In genomic region chr17:79533116-79533515, GRCh38 we compare ENCODE assay signal across 26 cellular contexts.
"Had no signal": no experiment of that assay in that cellular context is flagged by ENCODE, and none has a peak within 500 bp of the region (broad histone marks: within the 10 kb centered on the region; RNA-seq: fewer than 3 reads in every experiment).

No MANE protein-coding gene starts in this region.

- DNase-seq: activated B cell treated with CpG ODN at 0.5 μM for 24 hours; activated CD4-positive, alpha-beta memory T cell treated with anti-CD3 and anti-CD28 coated beads for 36 hours; activated CD4-positive, alpha-beta T cell treated with anti-CD3 and anti-CD28 coated beads for 1 hour; activated CD4-positive, alpha-beta T cell treated with anti-CD3 and anti-CD28 coated beads, Interleukin-2, amount 10 ng/mL, durations not matched to agents 24 days and 14 days; activated CD8-positive, alpha-beta memory T cell treated with anti-CD3 and anti-CD28 coated beads for 24 hours; activated effector memory CD4-positive, alpha-beta T cell treated with anti-CD3 and anti-CD28 coated beads, Interleukin-2, amount 50 U/mL, for 16 hours; activated naive CD4-positive, alpha-beta T cell treated with Interleukin-2 at 50 U/mL for 16 hours; activated naive CD8-positive, alpha-beta T cell treated with anti-CD3 and anti-CD28 coated beads, Interleukin-2, amount 50 U/mL, for 24 hours; activated T-cell treated with anti-CD3 and anti-CD28 coated beads, Interleukin-2, amount 50 U/mL, for 4 hours; amniotic stem cell; MG63; MV-4-11; NCI-H1092 treated with DMSO at 0.1 percent for 48 hours; NCI-H1417 treated with DMSO at 0.1 percent for 48 hours; NCI-H1694; NCI-H2029 treated with DMSO at 0.1 percent for 48 hours; NCI-H345; NCI-H510A; NCI-H526 treated with DMSO at 0.1 percent for 48 hours; NCI-H82; Peyer's patch; SIG-M5; T-helper 17 cell; T-helper 9 cell had no signal

- H3K4me1 ChIP-seq: Peyer's patch had no signal

- H3K36me3 ChIP-seq: MG63, Peyer's patch had no signal

- H3K27ac ChIP-seq: KMS-11, Peyer's patch had no signal

- H3K27me3 ChIP-seq: Peyer's patch had no signal

- H3K9me3 ChIP-seq: MG63, Peyer's patch had no signal

- ATAC-seq: activated naive CD4-positive, alpha-beta T cell treated with anti-CD3 and anti-CD28 coated beads, Interleukin-2, amount 50 U/mL, for 72 hours; activated naive CD8-positive, alpha-beta T cell treated with anti-CD3 and anti-CD28 coated beads, Interleukin-2, amount 50 U/mL, for 24 hours; activated T-cell treated with anti-CD3 and anti-CD28 coated beads, Interleukin-2, amount 50 U/mL, for 4 hours; T-helper 17 cell had no signal

- H3K4me3 ChIP-seq: MG63, Peyer's patch had no signal

- H3K4me2 ChIP-seq: KMS-11 had no signal
